ENCODE assay signal across 8 cellular contexts in the genomic region with DNA sequence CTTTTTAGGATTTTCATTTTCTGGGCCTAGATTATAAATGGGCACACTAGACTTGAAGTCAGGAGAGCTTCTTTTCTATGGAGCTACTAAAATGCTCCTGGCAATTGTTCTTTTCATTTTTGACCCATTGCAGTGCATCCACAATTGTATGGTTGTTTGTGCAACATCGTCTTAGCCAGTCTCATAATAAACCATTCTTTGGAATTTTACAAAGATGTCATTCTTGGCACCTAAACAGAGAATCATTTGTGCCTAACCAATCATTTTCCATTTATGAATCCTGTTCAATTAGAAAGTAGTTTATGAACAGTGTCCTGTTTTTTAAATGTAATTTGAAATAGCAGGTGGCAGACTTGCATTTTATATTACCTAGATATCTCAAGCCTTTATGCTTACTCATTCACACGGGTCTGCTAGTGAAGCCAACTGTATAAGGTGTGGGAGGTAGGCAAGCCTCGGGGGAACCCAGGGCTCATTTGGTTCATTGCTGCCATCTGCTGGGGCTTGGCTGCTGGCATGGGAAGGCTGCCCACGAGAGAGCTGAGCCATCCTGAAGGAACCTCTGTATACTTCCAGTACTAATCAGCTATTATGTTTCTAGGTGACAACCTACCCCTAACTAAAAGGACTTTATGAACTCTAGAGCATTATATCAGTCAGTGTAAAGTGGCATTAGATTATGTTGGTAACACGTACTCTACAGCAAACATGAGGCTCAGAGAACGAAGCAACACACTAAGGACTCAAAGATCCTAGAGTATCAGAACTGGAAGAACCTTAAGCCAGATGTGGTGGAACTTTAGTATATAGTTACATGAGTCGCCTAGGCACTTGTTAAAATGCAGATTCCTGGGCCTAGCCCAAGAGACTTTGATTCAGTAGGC. TPM values are rescaled to one million over a fixed set of nuclear protein-coding genes. Genes with fewer than 3 reads are reported as not detected.
DNase-seq lines count a peak whose midpoint lies in the region; ATAC-seq and TF ChIP-seq lines count a peak whose summit lies in the region.

No MANE protein-coding gene starts in this region.

- peak; percentile 72 for ATAC-seq in GM18517 (IDR thresholded peaks at IDR 0.05; ENCODE audit: unreplicated experiment)
- no peak for ATAC-seq in HG03159 (IDR thresholded peaks at IDR 0.05; ENCODE audit: unreplicated experiment)

- no peaks in the 10 kb centered on the region for H3K36me3 ChIP-seq in cardiac muscle cell

- CTCF ChIA-PET in activated naive CD4-positive, alpha-beta T cell treated with anti-CD3 and anti-CD28 coated beads, Interleukin-2, amount 10 ng/mL, durations not matched to agents 7 days and 5 days (lab: Charles Lee) = interaction anchor here (0.6 to 4.2 kb wide), 12 partner anchors 9 to 797 kb away, joined by 3 to 50 read pairs (median 5); no protein-coding TSS in a partner anchor

- H3K4me1 Mint-ChIP-seq in activated naive CD4-positive, alpha-beta T cell treated with anti-CD3 and anti-CD28 coated beads, Interleukin-2, amount 10 ng/mL, durations not matched to agents 7 days and 5 days = no peaks in the 10 kb centered on the region

- no peaks in the 10 kb centered on the region for H3K9me3 ChIP-seq in cardiac muscle cell (ENCODE audit: low read depth)

- TF ChIP-seq CTCF in AG09309 (IDR thresholded peaks at IDR 0.05; ENCODE audit: control insufficient read depth, insufficient read depth, low read depth, low read length, missing control alignments) (peak; percentile 95), cardiac muscle cell (IDR thresholded peaks at IDR 0.05; ENCODE audit: low read depth, low read length) (peak; percentile 90)

- H3K9me3 Mint-ChIP-seq in activated naive CD4-positive, alpha-beta T cell treated with anti-CD3 and anti-CD28 coated beads, Interleukin-2, amount 10 ng/mL, durations not matched to agents 7 days and 5 days = peaks cover 6% of the 10 kb centered on the region

- DNase-seq in AG09309 (ENCODE audit: low read depth) = peak; percentile 45
- DNase-seq in HUDEP-2 (lab: John Stamatoyannopoulos, UW; ENCODE audit: unreplicated experiment in 76 of 76) = peak in 70 of 76 experiments; percentile 3 to 78 (median 55)
- DNase-seq in RPMI7951 (ENCODE audit: low read depth) = peak; percentile 69
- peak; percentile 56 for DNase-seq in activated naive CD4-positive, alpha-beta T cell treated with anti-CD3 and anti-CD28 coated beads, Interleukin-2, amount 10 ng/mL, durations not matched to agents 7 days and 5 days
- peak; percentile 65 to 81 for DNase-seq in cardiac muscle cell (ENCODE audit: low read depth in 1 of 2, low spot score in 1 of 2)
- peak; percentile 86 for DNase-seq in renal cortical epithelial cell (ENCODE audit: low read depth)

- peaks cover 15% of the 10 kb centered on the region for H3K36me3 Mint-ChIP-seq in activated naive CD4-positive, alpha-beta T cell treated with anti-CD3 and anti-CD28 coated beads, Interleukin-2, amount 10 ng/mL, durations not matched to agents 7 days and 5 days

- H3K4me3 ChIP-seq in AG09309 (ENCODE audit: control insufficient read depth, low read depth, low read length) = no peak overlapping the region
- H3K4me3 ChIP-seq in cardiac muscle cell = no peak overlapping the region

- no peak overlapping the region for H3K27ac ChIP-seq in cardiac muscle cell

- no peaks in the 10 kb centered on the region for H3K27me3 Mint-ChIP-seq in activated naive CD4-positive, alpha-beta T cell treated with anti-CD3 and anti-CD28 coated beads, Interleukin-2, amount 10 ng/mL, durations not matched to agents 7 days and 5 days

- H3K27ac Mint-ChIP-seq in activated naive CD4-positive, alpha-beta T cell treated with anti-CD3 and anti-CD28 coated beads, Interleukin-2, amount 10 ng/mL, durations not matched to agents 7 days and 5 days = no peak overlapping the region

- H3K4me3 Mint-ChIP-seq in activated naive CD4-positive, alpha-beta T cell treated with anti-CD3 and anti-CD28 coated beads, Interleukin-2, amount 10 ng/mL, durations not matched to agents 7 days and 5 days = no peak overlapping the region

- H3K4me1 ChIP-seq in cardiac muscle cell (ENCODE audit: low read depth) = no peaks in the 10 kb centered on the region

- H3K27me3 ChIP-seq in cardiac muscle cell = no peaks in the 10 kb centered on the region

RNA-seq across cellular contexts. Expression of a gene that starts 60.0 kb away (rescaled TPM):
- total RNA-seq in RPMI7951 (2014; rRNA removed; shearing (Covaris generic)) = 1,659 and 1,842 TPM in 2 replicates
- total RNA-seq in cardiac muscle cell (1,619 and 1,761 TPM in 2 replicates), renal cortical epithelial cell (2,868 and 3,711 TPM in 2 replicates)
- 823 and 843 TPM in 2 replicates for polyA plus RNA-seq in cardiac muscle cell
